Comparison of ENCODE assay signal across 16 cellular contexts in genomic region chr2:46174559-46175170, GRCh38.
"Had no signal": no experiment of that assay in that cellular context is flagged by ENCODE, and none has a peak within 500 bp of the region (broad histone marks: within the 10 kb centered on the region; RNA-seq: fewer than 3 reads in every experiment).

No MANE protein-coding gene starts in this region.

- H3K79me2 ChIP-seq: hepatocyte had no signal

- H3K27me3 ChIP-seq: hepatocyte, testis had no signal

- ATAC-seq: activated CD4-positive, CD25-positive, alpha-beta regulatory T cell treated with anti-CD3 and anti-CD28 coated beads, Interleukin-2, amount 50 U/mL, for 24 hours; natural killer cell treated with Interleukin-12 subunit alpha and Interleukin-12 subunit beta and Interleukin-15 and Interleukin-18, amount 100 ng/mL, for 72 hours; sciatic nerve; stimulated activated naive CD8-positive, alpha-beta T cell treated with anti-CD3 and anti-CD28 coated beads, Interleukin-15, amount 100 ng/mL, for 72 hours had no signal

- H3K4me3 ChIP-seq: hepatocyte, testis had no signal

- DNase-seq: activated CD4-positive, alpha-beta T cell treated with anti-CD3 and anti-CD28 coated beads, Interleukin-2, amount 50 U/mL, for 4 hours; activated naive CD4-positive, alpha-beta T cell; cortex of kidney; effector CD8-positive, alpha-beta T cell; nucleus accumbens; SHP77 treated with DMSO at 0.1 percent for 48 hours; stimulated activated CD4-positive, alpha-beta T cell treated with anti-CD3 and anti-CD28 coated beads, Interleukin-2, amount 100 ng/mL, for 48 hours; stimulated activated CD8-positive, alpha-beta memory T cell treated with anti-CD3 and anti-CD28 coated beads, Interleukin-4, amount 100 ng/mL, for 48 hours; stimulated activated naive CD8-positive, alpha-beta T cell treated with anti-CD3 and anti-CD28 coated beads, Interleukin-15, amount 100 ng/mL, for 72 hours; testis had no signal

- H3K4me3 Mint-ChIP-seq: natural killer cell treated with Interleukin-12 subunit alpha and Interleukin-12 subunit beta and Interleukin-15 and Interleukin-18, amount 100 ng/mL, for 72 hours; stimulated activated naive CD8-positive, alpha-beta T cell treated with anti-CD3 and anti-CD28 coated beads, Interleukin-15, amount 100 ng/mL, for 72 hours; T-helper 2 cell treated with Interferon-gamma antibody and Interleukin-4, amounts not matched to agents 5 μg/mL and 100 μg/mL, for 36 hours had no signal

- H3K9me3 Mint-ChIP-seq: natural killer cell treated with Interleukin-12 subunit alpha and Interleukin-12 subunit beta and Interleukin-15 and Interleukin-18, amount 100 ng/mL, for 72 hours; stimulated activated naive CD8-positive, alpha-beta T cell treated with anti-CD3 and anti-CD28 coated beads, Interleukin-15, amount 100 ng/mL, for 72 hours; T-helper 2 cell treated with Interferon-gamma antibody and Interleukin-4, amounts not matched to agents 5 μg/mL and 100 μg/mL, for 36 hours had no signal

- H3K9me3 ChIP-seq: testis had no signal

- H3K36me3 Mint-ChIP-seq: natural killer cell treated with Interleukin-12 subunit alpha and Interleukin-12 subunit beta and Interleukin-15 and Interleukin-18, amount 100 ng/mL, for 72 hours had no signal

- H3K4me1 ChIP-seq: testis had no signal

- H3K27ac ChIP-seq: epithelial cell of prostate, hepatocyte, testis had no signal

- H3K27ac Mint-ChIP-seq: T-helper 2 cell treated with Interferon-gamma antibody and Interleukin-4, amounts not matched to agents 5 μg/mL and 100 μg/mL, for 36 hours had no signal

- H2AFZ ChIP-seq: hepatocyte had no signal

- H3K27me3 Mint-ChIP-seq: natural killer cell treated with Interleukin-12 subunit alpha and Interleukin-12 subunit beta and Interleukin-15 and Interleukin-18, amount 100 ng/mL, for 72 hours; stimulated activated naive CD8-positive, alpha-beta T cell treated with anti-CD3 and anti-CD28 coated beads, Interleukin-15, amount 100 ng/mL, for 72 hours had no signal

- H3K4me2 ChIP-seq: hepatocyte had no signal
